Comparison of ENCODE assay signal across 26 cellular contexts in genomic region chr19:11342429-11342828, GRCh38. TPM values are rescaled to one million over a fixed set of nuclear protein-coding genes. Genes with fewer than 3 reads are reported as not detected.
A peak's percentile ranks its signal among the peaks of the same experiment; 100 is the strongest.
DNase-seq lines count a peak whose midpoint lies in the region; ATAC-seq, FAIRE-seq and TF ChIP-seq lines count a peak whose summit lies in the region.
"Had no signal": no experiment of that assay in that cellular context is flagged by ENCODE, and none has a peak within 500 bp of the region (broad histone marks: within the 10 kb centered on the region; RNA-seq: fewer than 3 reads in every experiment).

No MANE protein-coding gene starts in this region.

- intact Hi-C loops in K562 (cut with micrococcal nuclease) (no loop called here), gastrocnemius medialis (cut with DNase I; ENCODE audit: low total_unique reads) (no loop called here)
- intact Hi-C loops in activated CD4-positive, alpha-beta T cell treated with anti-CD3 and anti-CD28 coated beads, Interleukin-2, amount 10 ng/mL, durations not matched to agents 24 days and 14 days (cut with micrococcal nuclease): no loop called here

- H3K27me3 Mint-ChIP-seq in nephron (ENCODE audit: low read depth): no peaks in the 10 kb centered on the region
- no peaks in the 10 kb centered on the region for H3K27me3 Mint-ChIP-seq in activated CD4-positive, alpha-beta T cell treated with anti-CD3 and anti-CD28 coated beads, Interleukin-2, amount 10 ng/mL, durations not matched to agents 24 days and 14 days
- H3K27me3 Mint-ChIP-seq in effector memory CD8-positive, alpha-beta T cell: no peaks in the 10 kb centered on the region
- H3K27me3 Mint-ChIP-seq: CD4-positive, CD25-positive, alpha-beta regulatory T cell had no signal

- H3K9me3 Mint-ChIP-seq in nephron: no peaks in the 10 kb centered on the region
- no peaks in the 10 kb centered on the region for H3K9me3 Mint-ChIP-seq in activated CD4-positive, alpha-beta T cell treated with anti-CD3 and anti-CD28 coated beads, Interleukin-2, amount 10 ng/mL, durations not matched to agents 24 days and 14 days
- H3K9me3 Mint-ChIP-seq in effector memory CD8-positive, alpha-beta T cell: no peaks in the 10 kb centered on the region
- H3K9me3 Mint-ChIP-seq: CD4-positive, CD25-positive, alpha-beta regulatory T cell had no signal

- H3K9me3 ChIP-seq in HEK293 (ENCODE audit: control insufficient read depth, insufficient read depth, low read depth, low read length) (no peaks in the 10 kb centered on the region), K562 (replicated peaks; ENCODE audit: control insufficient read depth, insufficient read depth, low read depth, low read length) (peaks cover 5% of the 10 kb centered on the region; the same call in 1 of the 2 replicates), gastrocnemius medialis (no peaks in the 10 kb centered on the region)
- H3K9me3 ChIP-seq: A549, BE2C had no signal

- no peak overlapping the region for H3K27ac Mint-ChIP-seq in nephron
- no peak overlapping the region for H3K27ac Mint-ChIP-seq in activated CD4-positive, alpha-beta T cell treated with anti-CD3 and anti-CD28 coated beads, Interleukin-2, amount 10 ng/mL, durations not matched to agents 24 days and 14 days
- no peak overlapping the region for H3K27ac Mint-ChIP-seq in effector memory CD8-positive, alpha-beta T cell

- DNase-seq in K562 (ENCODE audit: extremely low read depth in 1 of 4, low spot score in 3 of 4) (no peak), C1 segment of cervical spinal cord (lab: John Stamatoyannopoulos, UW) (no peak), gastrocnemius medialis (no peak)
- DNase-seq in activated CD4-positive, alpha-beta T cell treated with anti-CD3 and anti-CD28 coated beads, Interleukin-2, amount 10 ng/mL, durations not matched to agents 24 days and 14 days: no peak
- DNase-seq in effector memory CD8-positive, alpha-beta T cell: no peak
- DNase-seq: 8988T; ACHN; AML-193; BE2C; CD4-positive, CD25-positive, alpha-beta regulatory T cell; CD8-positive, alpha-beta memory T cell; DMS 273 treated with DMSO at 0.1 percent for 48 hours; DMS79; EL; GDM1; GOT3 had no signal

- no peak overlapping the region for H3K9ac ChIP-seq in K562 (ENCODE audit: insufficient read depth in 1 of 2, low read depth in 2 of 2, low read length in 2 of 2)

- no peak for TF ChIP-seq EP300 in K562 (IDR thresholded peaks at IDR 0.05; ENCODE audit: low read length)

- no peak for FAIRE-seq in K562 (lab: Jason Lieb, UNC)
- FAIRE-seq: A549, D721Med, GM12891, GM18507, H54 had no signal

- H3K4me2 ChIP-seq in K562 (ENCODE audit: insufficient read depth, low read length): no peak overlapping the region
- H3K4me2 ChIP-seq: A549 had no signal

- peaks cover 3% of the 10 kb centered on the region for H3K36me3 Mint-ChIP-seq in nephron (ENCODE audit: low read depth)
- H3K36me3 Mint-ChIP-seq in activated CD4-positive, alpha-beta T cell treated with anti-CD3 and anti-CD28 coated beads, Interleukin-2, amount 10 ng/mL, durations not matched to agents 24 days and 14 days (ENCODE audit: low read depth): peaks cover 4% of the 10 kb centered on the region
- peaks cover 16% of the 10 kb centered on the region for H3K36me3 Mint-ChIP-seq in effector memory CD8-positive, alpha-beta T cell (ENCODE audit: insufficient read depth)

- WGBS in K562 (ENCODE audit: insufficient coverage, low coverage, missing lambda C conversion rate): 85% methylated on average over 3 of the region's 3 CpGs

- peak overlapping the region; percentile 32 to 63 (median 36) for H3K4me3 Mint-ChIP-seq in nephron
- no peak overlapping the region for H3K4me3 Mint-ChIP-seq in activated CD4-positive, alpha-beta T cell treated with anti-CD3 and anti-CD28 coated beads, Interleukin-2, amount 10 ng/mL, durations not matched to agents 24 days and 14 days
- H3K4me3 Mint-ChIP-seq in effector memory CD8-positive, alpha-beta T cell: no peak overlapping the region

- no peak for TF ChIP-seq RAD21 in K562 (CRISPR knock-in tag; conservative IDR thresholded peaks at IDR 0.05 in 1 of 2, IDR thresholded peaks at IDR 0.05 in 1 of 2)

- CTCF ChIA-PET in HEK293 (lab: Yijun Ruan, JAX) (interaction anchor here (0.6 kb wide), 1 partner anchor 15 kb away, joined by 3 read pairs; no protein-coding TSS in a partner anchor), K562 (lab: Yijun Ruan, JAX; ENCODE audit: low intra/inter-chr PET ratio) (no interaction called here)

- H3K4me3 ChIP-seq in HEK293 (ENCODE audit: low read depth, low read length) (no peak overlapping the region), K562 (no peak overlapping the region), gastrocnemius medialis (no peak overlapping the region)
- H3K4me3 ChIP-seq: A549; BLaER1 treated with 17β-estradiol and CSF1 and Interleukin-3, amounts not matched to agents 10 nM and 100 nM; HAP-1 had no signal

- POLR2A ChIA-PET in HEK293 (lab: Yijun Ruan, JAX) (no interaction called here), K562 (lab: Yijun Ruan, JAX) (interaction anchor here (1.1 kb wide), 1 partner anchor 16 kb away, joined by 3 read pairs; no protein-coding TSS in a partner anchor)

- H4K20me1 ChIP-seq in K562 (replicated peaks; ENCODE audit: control insufficient read depth, insufficient read depth, low read length): no peaks in the 10 kb centered on the region

- H3K27ac ChIP-seq in C4-2B (peak overlapping the region; percentile 91), HEK293 (ENCODE audit: extremely low read depth, low read depth, low read length) (no peak overlapping the region), K562 (ENCODE audit: extremely low read depth, low read depth, low read length) (no peak overlapping the region), gastrocnemius medialis (no peak overlapping the region)

- ATAC-seq in K562 (no peak), gastrocnemius medialis (no peak)
- ATAC-seq in effector memory CD8-positive, alpha-beta T cell (replicated peaks): no peak
- ATAC-seq: A549 had no signal

- no TSS peak for BruUV-seq in K562 (replicated peaks; lab: Mats Ljungman, UMichigan)

- no peaks in the 10 kb centered on the region for H3K79me2 ChIP-seq in K562 (ENCODE audit: control insufficient read depth, insufficient read depth, low read length)

- H3K36me3 ChIP-seq in HEK293 (ENCODE audit: control insufficient read depth in 2 of 2, insufficient read depth in 1 of 2, low read length in 2 of 2) (peaks cover 0 to 12% of the 10 kb centered on the region in 2 experiments; a peak in 1 of 3 replicates), K562 (ENCODE audit: control insufficient read depth, insufficient read depth, low read length) (no peaks in the 10 kb centered on the region), gastrocnemius medialis (peaks cover 0 to 21% of the 10 kb centered on the region in 2 donors)
- H3K36me3 ChIP-seq: HAP-1 had no signal

- peaks cover 38% of the 10 kb centered on the region for H3K4me1 Mint-ChIP-seq in nephron
- peaks cover 35% of the 10 kb centered on the region for H3K4me1 Mint-ChIP-seq in activated CD4-positive, alpha-beta T cell treated with anti-CD3 and anti-CD28 coated beads, Interleukin-2, amount 10 ng/mL, durations not matched to agents 24 days and 14 days
- peaks cover 40 to 47% of the 10 kb centered on the region in 2 donors for H3K4me1 Mint-ChIP-seq in effector memory CD8-positive, alpha-beta T cell (ENCODE audit: low read depth in 2 of 2)

- H3K4me1 ChIP-seq in HEK293 (ENCODE audit: control insufficient read depth, insufficient read depth, low read length) (no peaks in the 10 kb centered on the region), K562 (replicated peaks in 1 of 2; ENCODE audit: control insufficient read depth in 2 of 2, insufficient read depth in 2 of 2, low read length in 2 of 2) (peaks cover 23 to 49% of the 10 kb centered on the region in 2 experiments; a peak in 4 of 5 replicates), gastrocnemius medialis (peaks cover 27 to 33% of the 10 kb centered on the region in 2 donors)
- H3K4me1 ChIP-seq: BE2C had no signal

- in situ Hi-C loops in K562 (cut with MboI): no loop called here
- in situ Hi-C loops in gastrocnemius medialis (cut with MboI; ENCODE audit: low sequenced_read_pairs in 4 of 4): no loop called here

- H2AFZ ChIP-seq in K562 (ENCODE audit: low read depth, low read length): no peak overlapping the region

- TF ChIP-seq CTCF in C4-2B (conservative IDR thresholded peaks at IDR 0.05) (no peak), HEK293 (tag by site-specific recombination; IDR thresholded peaks at IDR 0.05) (no peak), K562 (IDR thresholded peaks at IDR 0.05 in 2 of 3, conservative IDR thresholded peaks at IDR 0.05 in 1 of 3; ENCODE audit: insufficient read depth in 2 of 3, low read depth in 1 of 3, low read length in 3 of 3) (no peak), nephron (IDR thresholded peaks at IDR 0.05; ENCODE audit: unreplicated experiment in 3 of 3) (no peak), gastrocnemius medialis (IDR thresholded peaks at IDR 0.05 in 4 of 5, conservative IDR thresholded peaks at IDR 0.05 in 1 of 5) (no peak)

- H3K9me1 ChIP-seq in K562 (ENCODE audit: control insufficient read depth, insufficient read depth, low read length): peaks cover 2% of the 10 kb centered on the region

- H3K27me3 ChIP-seq in K562 (ENCODE audit: control insufficient read depth in 2 of 2, insufficient read depth in 2 of 2, low read length in 2 of 2) (no peaks in the 10 kb centered on the region), gastrocnemius medialis (no peaks in the 10 kb centered on the region)
- H3K27me3 ChIP-seq: BE2C; BLaER1 treated with 17β-estradiol and CSF1 and Interleukin-3, amounts not matched to agents 10 nM and 100 nM had no signal

- TF ChIP-seq POLR2A in K562 (conservative IDR thresholded peaks at IDR 0.05) (no peak), gastrocnemius medialis (IDR thresholded peaks at IDR 0.05) (no peak)

RNA-seq across cellular contexts. Expression of gene RAB3D, which starts 3.0 kb away (rescaled TPM):
- 3.0 and 8.8 TPM in 2 replicates for total RNA-seq in K562 (2011; cell fraction: chromatin; rRNA removed; ENCODE audit: low replicate concordance)
- 2.5 and 3.2 TPM in 2 replicates for total RNA-seq in K562 (2011; cell fraction: nucleolus; rRNA removed)
- 2.6 TPM in 2 replicates for total RNA-seq in K562 (2011; cell fraction: nucleoplasm; rRNA removed)
- total RNA-seq in K562 (2014; rRNA removed): 1.2 and 1.6 TPM in 2 replicates
- total RNA-seq in K562 (2014; rRNA removed; fragmentation: Illumina TruSeq; extraction: Trizol): 1.3 and 1.4 TPM in 2 replicates
- 1.8 and 1.9 TPM in 2 replicates for total RNA-seq in K562 (2015; rRNA removed; fragmentation: Illumina TruSeq; extraction: Trizol)
- total RNA-seq in K562 (2021): 3.3 and 4.5 TPM in 2 replicates
- 3.0 and 3.8 TPM in 2 replicates for polyA plus RNA-seq in K562 (2011; rRNA removed)
- 2.6 and 3.9 TPM in 2 replicates for polyA plus RNA-seq in K562 (2011; cell fraction: cytosol; rRNA removed)
- polyA plus RNA-seq in K562 (2011; cell fraction: nucleus; rRNA removed): 1.3 and 1.7 TPM in 2 replicates
- 1.1 and 2.3 TPM in 2 replicates for polyA plus RNA-seq in K562 (2012)
- 0.89 and 1.4 TPM in 2 replicates for polyA plus RNA-seq in K562 (2014; fragmentation: Illumina TruSeq; extraction: Trizol)
- 1 to 10 TPM in 1 of 2 experiments, under 1 TPM in 1; 0.34 to 1.1 TPM for polyA plus RNA-seq in K562 (2014; fragmentation: Nextera tagmentation; extraction: Ambion mirVana)
- 1.5 and 1.9 TPM in 2 replicates for polyA plus RNA-seq in K562 (2014; rRNA removed)
- 7.1 and 8.6 TPM in 2 replicates for polyA minus RNA-seq in K562 (2011; rRNA and poly(A)+ RNA removed)
- polyA minus RNA-seq in K562 (2011; cell fraction: cytosol; rRNA and poly(A)+ RNA removed): 2.7 and 4.4 TPM in 2 replicates
- 1.2 and 1.6 TPM in 2 replicates for polyA minus RNA-seq in K562 (2011; cell fraction: nucleus; rRNA and poly(A)+ RNA removed)
- total RNA-seq in activated CD4-positive, alpha-beta T cell treated with anti-CD3 and anti-CD28 coated beads, Interleukin-2, amount 10 ng/mL, durations not matched to agents 24 days and 14 days: 5.7 and 6.8 TPM in 2 replicates
- 1 to 10 TPM; 1.5 to 3.9 (median 2.4) TPM for total RNA-seq in gastrocnemius medialis

RNA-seq across cellular contexts. Expression of gene TMEM205, which starts 3.6 kb away (rescaled TPM):
- total RNA-seq in K562 (2011; cell fraction: chromatin; rRNA removed; ENCODE audit: low replicate concordance): 24.9 and 71.9 TPM in 2 replicates
- 125 and 126 TPM in 2 replicates for total RNA-seq in K562 (2011; cell fraction: nucleolus; rRNA removed)
- 67.8 and 77.4 TPM in 2 replicates for total RNA-seq in K562 (2011; cell fraction: nucleoplasm; rRNA removed)
- 63.3 and 68.9 TPM in 2 replicates for total RNA-seq in K562 (2014; rRNA removed)
- total RNA-seq in K562 (2014; rRNA removed; fragmentation: Illumina TruSeq; extraction: Trizol): 21.2 and 26.1 TPM in 2 replicates
- total RNA-seq in K562 (2015; rRNA removed; fragmentation: Illumina TruSeq; extraction: Trizol): 32.0 and 33.7 TPM in 2 replicates
- 44.1 and 45.6 TPM in 2 replicates for total RNA-seq in K562 (2021)
- polyA plus RNA-seq in K562 (2011; rRNA removed): 57.7 and 68.8 TPM in 2 replicates
- polyA plus RNA-seq in K562 (2011; cell fraction: cytosol; rRNA removed): 179 and 221 TPM in 2 replicates
- 92.4 and 97.3 TPM in 2 replicates for polyA plus RNA-seq in K562 (2011; cell fraction: nucleus; rRNA removed)
- 57.1 and 57.4 TPM in 2 replicates for polyA plus RNA-seq in K562 (2012)
- polyA plus RNA-seq in K562 (2014; fragmentation: Illumina TruSeq; extraction: Trizol): 72.6 and 73.2 TPM in 2 replicates
- 10 to 100 TPM; 21.3 to 27.3 TPM for polyA plus RNA-seq in K562 (2014; fragmentation: Nextera tagmentation; extraction: Ambion mirVana)
- polyA plus RNA-seq in K562 (2014; rRNA removed): 81.5 and 83.8 TPM in 2 replicates
- 30.4 and 35.1 TPM in 2 replicates for polyA minus RNA-seq in K562 (2011; rRNA and poly(A)+ RNA removed)
- 26.4 and 28.5 TPM in 2 replicates for polyA minus RNA-seq in K562 (2011; cell fraction: cytosol; rRNA and poly(A)+ RNA removed)
- 4.7 and 11.6 TPM in 2 replicates for polyA minus RNA-seq in K562 (2011; cell fraction: nucleus; rRNA and poly(A)+ RNA removed)
- total RNA-seq in activated CD4-positive, alpha-beta T cell treated with anti-CD3 and anti-CD28 coated beads, Interleukin-2, amount 10 ng/mL, durations not matched to agents 24 days and 14 days: 29.9 and 34.2 TPM in 2 replicates
- total RNA-seq in gastrocnemius medialis: 100 to 1,000 TPM; 159 to 284 (median 164) TPM

RNA-seq across cellular contexts. Expression of gene CCDC159, which starts 3.9 kb away (rescaled TPM):
- 35.6 and 69.3 TPM in 2 replicates for total RNA-seq in K562 (2011; cell fraction: chromatin; rRNA removed; ENCODE audit: low replicate concordance)
- 24.6 and 29.0 TPM in 2 replicates for total RNA-seq in K562 (2011; cell fraction: nucleolus; rRNA removed)
- 35.5 and 35.6 TPM in 2 replicates for total RNA-seq in K562 (2011; cell fraction: nucleoplasm; rRNA removed)
- total RNA-seq in K562 (2014; rRNA removed): 3.6 and 3.7 TPM in 2 replicates
- total RNA-seq in K562 (2014; rRNA removed; fragmentation: Illumina TruSeq; extraction: Trizol): 3.1 and 3.9 TPM in 2 replicates
- 3.9 and 4.7 TPM in 2 replicates for total RNA-seq in K562 (2015; rRNA removed; fragmentation: Illumina TruSeq; extraction: Trizol)
- total RNA-seq in K562 (2021): 5.9 and 7.6 TPM in 2 replicates
- 6.8 and 9.4 TPM in 2 replicates for polyA plus RNA-seq in K562 (2011; rRNA removed)
- polyA plus RNA-seq in K562 (2011; cell fraction: cytosol; rRNA removed): 5.8 and 5.9 TPM in 2 replicates
- 52.3 and 65.7 TPM in 2 replicates for polyA plus RNA-seq in K562 (2011; cell fraction: nucleus; rRNA removed)
- polyA plus RNA-seq in K562 (2012): 13.1 and 29.9 TPM in 2 replicates
- polyA plus RNA-seq in K562 (2014; fragmentation: Illumina TruSeq; extraction: Trizol): 8.9 and 10.1 TPM in 2 replicates
- 1 to 10 TPM in 1 of 2 experiments, under 1 TPM in 1; 0.68 to 2.5 TPM for polyA plus RNA-seq in K562 (2014; fragmentation: Nextera tagmentation; extraction: Ambion mirVana)
- 6.8 and 8.6 TPM in 2 replicates for polyA plus RNA-seq in K562 (2014; rRNA removed)
- 2.1 and 3.3 TPM in 2 replicates for polyA minus RNA-seq in K562 (2011; rRNA and poly(A)+ RNA removed)
- not detected in 2 replicates for polyA minus RNA-seq in K562 (2011; cell fraction: cytosol; rRNA and poly(A)+ RNA removed)
- polyA minus RNA-seq in K562 (2011; cell fraction: nucleus; rRNA and poly(A)+ RNA removed): 14.4 and 14.7 TPM in 2 replicates
- 11.7 and 14.8 TPM in 2 replicates for total RNA-seq in activated CD4-positive, alpha-beta T cell treated with anti-CD3 and anti-CD28 coated beads, Interleukin-2, amount 10 ng/mL, durations not matched to agents 24 days and 14 days
- total RNA-seq in gastrocnemius medialis: 1 to 10 TPM in 3 of 4 donors, under 1 TPM in 1; 0.85 to 9.2 (median 2.0) TPM

RNA-seq across cellular contexts. Expression of gene PLPPR2, which starts 12.8 kb away (rescaled TPM):
- total RNA-seq in K562 (2011; cell fraction: chromatin; rRNA removed; ENCODE audit: low replicate concordance): 8.1 and 27.1 TPM in 2 replicates
- 25.7 and 35.0 TPM in 2 replicates for total RNA-seq in K562 (2011; cell fraction: nucleolus; rRNA removed)
- total RNA-seq in K562 (2011; cell fraction: nucleoplasm; rRNA removed): 21.9 and 29.8 TPM in 2 replicates
- total RNA-seq in K562 (2014; rRNA removed) (4.4 and 11.2 TPM in 2 replicates), K562 (2014; rRNA removed; fragmentation: Illumina TruSeq; extraction: Trizol) (1.8 and 2.1 TPM in 2 replicates), K562 (2015; rRNA removed; fragmentation: Illumina TruSeq; extraction: Trizol) (2.6 and 3.1 TPM in 2 replicates), K562 (2021) (15.9 and 17.6 TPM in 2 replicates), gastrocnemius medialis (10 to 100 TPM; 18.6 to 46.2 (median 36.9) TPM)
- polyA plus RNA-seq in K562 (2011; rRNA removed) (3.4 and 6.3 TPM in 2 replicates), K562 (2014; fragmentation: Illumina TruSeq; extraction: Trizol) (8.1 and 12.8 TPM in 2 replicates), K562 (2014; fragmentation: Nextera tagmentation; extraction: Ambion mirVana) (under 1 TPM; 0.49 TPM), K562 (2014; rRNA removed) (8.6 and 10.0 TPM in 2 replicates)
- 5.2 and 13.0 TPM in 2 replicates for polyA plus RNA-seq in K562 (2011; cell fraction: cytosol; rRNA removed)
- polyA plus RNA-seq in K562 (2011; cell fraction: nucleus; rRNA removed): 21.6 and 30.6 TPM in 2 replicates
- 16.0 and 16.8 TPM in 2 replicates for polyA plus RNA-seq in K562 (2012)
- 1.1 and 2.5 TPM in 2 replicates for polyA minus RNA-seq in K562 (2011; rRNA and poly(A)+ RNA removed)
- 6.1 and 10.4 TPM in 2 replicates for polyA minus RNA-seq in K562 (2011; cell fraction: cytosol; rRNA and poly(A)+ RNA removed)
- polyA minus RNA-seq in K562 (2011; cell fraction: nucleus; rRNA and poly(A)+ RNA removed): 7.2 and 8.5 TPM in 2 replicates
- total RNA-seq in activated CD4-positive, alpha-beta T cell treated with anti-CD3 and anti-CD28 coated beads, Interleukin-2, amount 10 ng/mL, durations not matched to agents 24 days and 14 days: 2.3 TPM in 2 replicates

RNA-seq across cellular contexts. Expression of gene SWSAP1, which starts 32.0 kb away (rescaled TPM):
- 1.5 and 2.6 TPM in 2 replicates for total RNA-seq in K562 (2011; cell fraction: chromatin; rRNA removed; ENCODE audit: low replicate concordance)
- total RNA-seq in K562 (2011; cell fraction: nucleolus; rRNA removed): 2.6 and 3.5 TPM in 2 replicates
- total RNA-seq in K562 (2011; cell fraction: nucleoplasm; rRNA removed): 2.3 and 3.1 TPM in 2 replicates
- total RNA-seq in K562 (2014; rRNA removed) (2.8 and 3.9 TPM in 2 replicates), K562 (2014; rRNA removed; fragmentation: Illumina TruSeq; extraction: Trizol) (0.77 and 0.80 TPM in 2 replicates), K562 (2015; rRNA removed; fragmentation: Illumina TruSeq; extraction: Trizol) (1.9 and 2.3 TPM in 2 replicates), K562 (2021) (2.5 and 3.0 TPM in 2 replicates), gastrocnemius medialis (1 to 10 TPM in 3 of 4 donors, under 1 TPM in 1; 0.51 to 1.7 (median 1.2) TPM)
- polyA plus RNA-seq in K562 (2011; rRNA removed) (1.3 and 1.8 TPM in 2 replicates), K562 (2014; fragmentation: Illumina TruSeq; extraction: Trizol) (1.7 and 2.6 TPM in 2 replicates), K562 (2014; fragmentation: Nextera tagmentation; extraction: Ambion mirVana) (under 1 TPM; 0.18 to 0.73 TPM), K562 (2014; rRNA removed) (2.0 and 4.3 TPM in 2 replicates)
- polyA plus RNA-seq in K562 (2011; cell fraction: cytosol; rRNA removed): 1.9 and 3.2 TPM in 2 replicates
- polyA plus RNA-seq in K562 (2011; cell fraction: nucleus; rRNA removed): 1.2 and 1.3 TPM in 2 replicates
- polyA plus RNA-seq in K562 (2012): 2.9 and 3.1 TPM in 2 replicates
- 0.51 and 0.67 TPM in 2 replicates for polyA minus RNA-seq in K562 (2011; rRNA and poly(A)+ RNA removed)
- 0.48 TPM in 1 of 2 replicates, not detected in the other for polyA minus RNA-seq in K562 (2011; cell fraction: cytosol; rRNA and poly(A)+ RNA removed)
- 0.54 and 2.1 TPM in 2 replicates for polyA minus RNA-seq in K562 (2011; cell fraction: nucleus; rRNA and poly(A)+ RNA removed)
- 2.3 and 2.6 TPM in 2 replicates for total RNA-seq in activated CD4-positive, alpha-beta T cell treated with anti-CD3 and anti-CD28 coated beads, Interleukin-2, amount 10 ng/mL, durations not matched to agents 24 days and 14 days

Comparison
In these comparisons a context has a peak if more than half of its experiments do, and no peak if none do; other contexts are left out.
1. H3K4me3 Mint-ChIP-seq: peak in nephron (3 of 3); none in activated CD4-positive, alpha-beta T cell treated with anti-CD3 and anti-CD28 coated beads, Interleukin-2, amount 10 ng/mL, durations not matched to agents 24 days and 14 days (single experiment) and effector memory CD8-positive, alpha-beta T cell (0 of 2).